Comparison of ENCODE assay signal across 8 cellular contexts in the genomic region with DNA sequence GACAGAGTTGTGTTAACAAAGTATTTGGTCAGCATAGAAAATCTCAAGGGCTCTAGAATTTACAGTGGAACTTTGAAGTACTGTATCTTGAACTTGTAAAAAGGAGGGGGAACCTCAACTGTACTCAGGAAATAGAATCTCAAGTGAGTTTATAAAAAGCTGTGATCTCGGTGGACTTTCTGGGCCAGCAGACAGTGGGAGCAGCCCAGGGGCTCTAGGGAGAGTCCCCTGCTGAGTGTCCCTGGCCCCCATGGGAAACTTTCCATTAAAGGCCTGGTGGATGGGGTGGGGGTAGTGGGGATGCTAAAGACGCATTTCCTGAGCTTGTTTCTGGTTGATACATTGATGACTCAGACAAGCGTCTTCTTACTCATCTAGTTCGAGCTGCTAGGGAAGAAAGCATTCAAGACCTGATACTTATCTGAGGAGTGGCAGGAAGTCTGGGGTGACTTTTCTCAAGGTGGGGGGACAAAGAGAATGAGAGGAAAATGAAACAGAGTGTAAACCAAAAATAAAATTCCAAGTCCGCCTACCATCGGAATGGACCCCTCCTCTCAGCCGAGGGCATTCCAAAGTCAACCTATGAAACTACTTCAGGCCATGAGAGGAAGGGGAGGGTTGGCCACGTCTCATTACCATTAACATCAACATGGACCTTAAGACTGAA.
A peak's percentile ranks its signal among the peaks of the same experiment; 100 is the strongest.
DNase-seq lines count a peak whose midpoint lies in the region; ATAC-seq and TF ChIP-seq lines count a peak whose summit lies in the region.

No MANE protein-coding gene starts in this region.

- TF ChIP-seq EP300 in transverse colon (IDR thresholded peaks at IDR 0.05; ENCODE audit: low read depth), result no peak

- H3K4me1 ChIP-seq in adipocyte (ENCODE audit: control insufficient read depth, insufficient read depth, low read length), result peaks cover 16% of the 10 kb centered on the region
- H3K4me1 ChIP-seq in muscle layer of duodenum (ENCODE audit: control insufficient read depth in 1 of 2, insufficient read depth in 2 of 2, low read length in 2 of 2), result peaks cover 0 to 5% of the 10 kb centered on the region in 2 donors
- H3K4me1 ChIP-seq in transverse colon, result peaks cover 0 to 20% (median 16%) of the 10 kb centered on the region in 4 donors

- H3K27ac ChIP-seq in muscle layer of duodenum (ENCODE audit: low read length) (peak overlapping the region; percentile 32), transverse colon (peak overlapping the region; percentile 36 to 53 (median 48))

- no peak overlapping the region for H3K4me3 ChIP-seq in adipocyte (ENCODE audit: low read length)
- no peak overlapping the region for H3K4me3 ChIP-seq in muscle layer of duodenum (ENCODE audit: low read depth in 1 of 2, low read length in 2 of 2)
- no peak overlapping the region for H3K4me3 ChIP-seq in transverse colon

- 52 to 80% methylated on average over 2 to 8 of the region's 8 CpGs for WGBS in transverse colon (ENCODE audit: low coverage in 1 of 2), 2 donors

- TF ChIP-seq POLR2A in transverse colon (IDR thresholded peaks at IDR 0.05), result no peak

- intact Hi-C loops in transverse colon (cut with DNase I; ENCODE audit: low total_unique reads), result no loop called here

- in situ Hi-C loops in transverse colon (cut with MboI; ENCODE audit: low pct_ligation_motif_present in 1 of 4, low pct_unique_long_range_greater_than_20kb in 1 of 4, low sequenced_read_pairs in 3 of 4), result no loop called here

- H3K9ac ChIP-seq in adipocyte (ENCODE audit: low read length), result no peak overlapping the region

- H3K9me3 ChIP-seq in adipocyte (ENCODE audit: control insufficient read depth, low read length) (no peaks in the 10 kb centered on the region), muscle layer of duodenum (ENCODE audit: control insufficient read depth in 1 of 2, low read length in 2 of 2) (no peaks in the 10 kb centered on the region), transverse colon (no peaks in the 10 kb centered on the region)

- ATAC-seq in GM18520 (IDR thresholded peaks at IDR 0.05; ENCODE audit: unreplicated experiment) (peak; percentile 77), HG02885 (IDR thresholded peaks at IDR 0.05; ENCODE audit: poor library complexity, unreplicated experiment) (peak; percentile 83)

- H3K27me3 ChIP-seq in adipocyte (replicated peaks; ENCODE audit: control insufficient read depth, insufficient read depth, low read length), result no peaks in the 10 kb centered on the region
- H3K27me3 ChIP-seq in muscle layer of duodenum (ENCODE audit: low read depth, low read length), result no peaks in the 10 kb centered on the region
- no peaks in the 10 kb centered on the region for H3K27me3 ChIP-seq in transverse colon

- DNase-seq in T follicular helper cell (ENCODE audit: low read depth), result peak; percentile 68
- peak; percentile 73 for DNase-seq in adipocyte (ENCODE audit: low read depth)
- DNase-seq in transverse colon, result no peak
- DNase-seq in COLO829 (ENCODE audit: low spot score), result no peak
- no peak for DNase-seq in UCSD-AML1 (lab: John Stamatoyannopoulos, UW; ENCODE audit: unreplicated experiment)

- TF ChIP-seq CTCF in transverse colon (IDR thresholded peaks at IDR 0.05), result no peak

- H3K36me3 ChIP-seq in adipocyte (ENCODE audit: control insufficient read depth, insufficient read depth, low read length, severe bottlenecking), result peaks cover 63% of the 10 kb centered on the region
- peaks cover 3 to 60% of the 10 kb centered on the region in 2 donors for H3K36me3 ChIP-seq in muscle layer of duodenum (ENCODE audit: control insufficient read depth in 1 of 2, insufficient read depth in 2 of 2, low read length in 2 of 2)
- no peaks in the 10 kb centered on the region for H3K36me3 ChIP-seq in transverse colon

Comparison
In these comparisons a context has a peak if more than half of its experiments do, and no peak if none do; other contexts are left out.
1. DNase-seq: peak in T follicular helper cell (single experiment) and adipocyte (single experiment); none in transverse colon (single experiment), COLO829 (single experiment) and UCSD-AML1 (single experiment).